9 cellular contexts compared by ENCODE assay signal in genomic region chr9:97947094-97947493, GRCh38. TPM values are rescaled to one million over a fixed set of nuclear protein-coding genes. Genes with fewer than 3 reads are reported as not detected.
"Had no signal": no experiment of that assay in that cellular context is flagged by ENCODE, and none has a peak within 500 bp of the region (broad histone marks: within the 10 kb centered on the region; RNA-seq: fewer than 3 reads in every experiment).

No MANE protein-coding gene starts in this region.

RNA-seq across cellular contexts. Expression of gene HEMGN, which starts 9.1 kb away (rescaled TPM):
- total RNA-seq: PC-3, PC-9, Peyer's patch, Right ventricle myocardium superior, RPMI7951, SJCRH30, SJSA1, SK-MEL-5 had no signal
- polyA plus RNA-seq: SK-N-SH had no signal
